31 cellular contexts compared by ENCODE assay signal in genomic region chr2:15134957-15135356, GRCh38.
"Had no signal": no experiment of that assay in that cellular context is flagged by ENCODE, and none has a peak within 500 bp of the region (broad histone marks: within the 10 kb centered on the region; RNA-seq: fewer than 3 reads in every experiment).

No MANE protein-coding gene starts in this region.

- H3K9me3 Mint-ChIP-seq: T-helper 2 cell treated with Interferon-gamma antibody and Interleukin-4, amounts not matched to agents 5 μg/mL and 100 μg/mL, for 36 hours had no signal

- H3K4me1 Mint-ChIP-seq: activated CD4-positive, alpha-beta T cell treated with anti-CD3 and anti-CD28 coated beads, Interleukin-2, amount 10 ng/mL, durations not matched to agents 24 days and 14 days had no signal

- H3K9ac ChIP-seq: SK-N-SH had no signal

- H3K4me3 Mint-ChIP-seq: activated CD4-positive, alpha-beta T cell treated with anti-CD3 and anti-CD28 coated beads, Interleukin-2, amount 10 ng/mL, durations not matched to agents 24 days and 14 days; activated CD8-positive, alpha-beta T cell treated with anti-CD3 and anti-CD28 coated beads, Interleukin-2, amount 10 ng/mL, durations not matched to agents 7 days and 5 days; activated naive CD4-positive, alpha-beta T cell treated with anti-CD3 and anti-CD28 coated beads for 36 hours; activated T-cell treated with anti-CD3 and anti-CD28 coated beads, Interleukin-2, amount 50 U/mL, for 24 hours; activated T-helper 1 cell treated with anti-CD3 and anti-CD28 coated beads, Interleukin-12 subunit alpha, Interleukin-12 subunit beta, Interleukin-2, Interleukin-4 antibody, amounts not matched to agents 30 ng/mL and 10 ng/mL and 1 ng/mL, durations not matched to agents 14 hours and 24 hours and 36 hours; brain; T-helper 1 cell treated with Interleukin-12 subunit alpha and Interleukin-12 subunit beta and Interleukin-4 antibody, amounts not matched to agents 30 μg/mL and 1 μg/mL, for 36 hours; T-helper 2 cell treated with Interferon-gamma antibody and Interleukin-4, amounts not matched to agents 5 μg/mL and 100 μg/mL, for 36 hours had no signal

- DNase-seq: activated CD4-positive, alpha-beta T cell treated with anti-CD3 and anti-CD28 coated beads, Interleukin-2, amount 10 ng/mL, durations not matched to agents 24 days and 14 days; activated CD4-positive, alpha-beta T cell treated with anti-CD3 and anti-CD28 coated beads, Interleukin-2, amount 50 U/mL, for 48 hours; activated CD8-positive, alpha-beta T cell treated with anti-CD3 and anti-CD28 coated beads, Interleukin-2, amount 10 ng/mL, durations not matched to agents 7 days and 5 days; activated gamma-delta T cell treated with Interleukin-2 at 50 U/mL for 16 hours; activated naive CD4-positive, alpha-beta T cell treated with anti-CD3 and anti-CD28 coated beads for 36 hours; activated T-cell treated with anti-CD3 and anti-CD28 coated beads, Interleukin-2, amount 50 U/mL, for 24 hours; anterior cingulate cortex; caudate nucleus; Karpas-422; KBM-7; MG63; NCI-H1105; NCI-H1417 treated with DMSO at 0.1 percent for 48 hours; NCI-H187 treated with DMSO at 0.1 percent for 48 hours; NCI-H2081; NCI-H2171 treated with DMSO at 0.1 percent for 48 hours; NCI-H2227 treated with DMSO at 0.1 percent for 48 hours; NCI-H446 treated with DMSO at 0.1 percent for 48 hours; NCI-H524 treated with DMSO at 0.1 percent for 48 hours; Peyer's patch; RPMI8226; SHP77 treated with DMSO at 0.1 percent for 48 hours; SK-N-SH had no signal

- H3K4me1 ChIP-seq: Peyer's patch, SJSA1 had no signal

- H3K27ac Mint-ChIP-seq: activated CD4-positive, alpha-beta T cell treated with anti-CD3 and anti-CD28 coated beads, Interleukin-2, amount 10 ng/mL, durations not matched to agents 24 days and 14 days; activated CD8-positive, alpha-beta T cell treated with anti-CD3 and anti-CD28 coated beads, Interleukin-2, amount 10 ng/mL, durations not matched to agents 7 days and 5 days; activated naive CD4-positive, alpha-beta T cell treated with anti-CD3 and anti-CD28 coated beads for 36 hours; activated naive CD4-positive, alpha-beta T cell treated with anti-CD3 and anti-CD28 coated beads, Interleukin-2, amount 50 U/mL, for 72 hours; activated T-cell treated with anti-CD3 and anti-CD28 coated beads, Interleukin-2, amount 50 U/mL, for 24 hours; activated T-helper 1 cell treated with anti-CD3 and anti-CD28 coated beads, Interleukin-12 subunit alpha, Interleukin-12 subunit beta, Interleukin-2, Interleukin-4 antibody, amounts not matched to agents 30 ng/mL and 10 ng/mL and 1 ng/mL, durations not matched to agents 14 hours and 24 hours and 36 hours; T-helper 1 cell treated with Interleukin-12 subunit alpha and Interleukin-12 subunit beta and Interleukin-4 antibody, amounts not matched to agents 30 μg/mL and 1 μg/mL, for 36 hours; T-helper 2 cell treated with Interferon-gamma antibody and Interleukin-4, amounts not matched to agents 5 μg/mL and 100 μg/mL, for 36 hours had no signal

- H3K4me2 ChIP-seq: SK-N-SH had no signal

- H3K9me3 ChIP-seq: MG63, Peyer's patch, SJSA1, SK-N-SH had no signal

- H3K27me3 ChIP-seq: MG63, Peyer's patch, SJSA1 had no signal

- H3K36me3 ChIP-seq: MG63, Peyer's patch, SJSA1 had no signal

- H3K27ac ChIP-seq: Peyer's patch, SJSA1 had no signal

- FAIRE-seq: bronchial epithelial cell, TTC549 had no signal

- H3K36me3 Mint-ChIP-seq: brain had no signal

- H3K4me3 ChIP-seq: MG63, Peyer's patch, SJSA1 had no signal
